Comparison of ENCODE assay signal across 8 cellular contexts in the genomic region with DNA sequence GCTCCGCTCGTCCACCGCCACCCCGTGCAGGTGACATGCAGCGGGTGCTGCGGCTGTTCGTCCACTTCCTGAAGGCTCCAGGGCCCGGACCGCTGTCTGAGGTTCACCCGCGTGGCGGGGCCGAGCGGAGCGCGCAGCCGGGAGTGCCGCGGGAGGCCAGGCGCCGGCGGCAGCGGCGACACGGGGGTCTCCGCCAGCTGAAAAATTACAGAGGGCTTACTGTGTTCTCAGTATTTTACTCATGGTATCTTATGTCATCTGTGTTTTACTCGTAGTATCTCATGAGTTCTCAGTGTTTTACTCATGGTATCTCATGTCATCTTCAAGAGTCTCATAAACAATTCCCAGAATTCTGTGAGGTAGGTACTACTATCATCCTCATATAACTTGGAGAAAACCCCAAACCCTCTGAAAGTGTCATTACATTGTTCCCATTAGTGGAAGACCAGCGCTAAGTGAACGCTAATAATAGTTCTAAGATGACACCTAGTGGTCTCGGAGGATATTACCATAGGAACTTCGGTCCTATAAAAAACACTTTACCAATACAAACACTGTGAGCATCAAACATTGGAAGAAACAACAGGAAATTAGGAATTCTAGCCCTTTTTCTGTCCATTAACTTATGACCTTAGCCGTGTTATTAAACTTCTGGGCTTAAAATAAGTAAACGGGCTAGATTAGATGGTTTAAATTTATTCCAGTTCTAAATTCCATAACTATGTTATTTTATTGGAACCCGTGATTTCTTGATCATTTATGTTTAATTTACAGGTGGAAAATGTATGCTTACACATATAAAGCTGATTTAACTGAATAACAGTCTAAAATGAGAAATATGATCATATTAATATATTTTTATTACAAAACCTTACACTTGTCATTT. TPM values are rescaled to one million over a fixed set of nuclear protein-coding genes. Genes with fewer than 3 reads are reported as not detected.
DNase-seq lines count a peak whose midpoint lies in the region; ATAC-seq lines count a peak whose summit lies in the region.

No MANE protein-coding gene starts in this region.

- peaks cover 10 to 13% (median 10%) of the 10 kb centered on the region in 3 donors for H3K4me1 Mint-ChIP-seq in IgD-negative memory B cell
- peaks cover 2% of the 10 kb centered on the region for H3K4me1 Mint-ChIP-seq in activated naive CD8-positive, alpha-beta T cell treated with anti-CD3 and anti-CD28 coated beads for 36 hours

- peak overlapping the region; percentile 56 to 94 (median 86) for H3K4me3 Mint-ChIP-seq in IgD-negative memory B cell
- H3K4me3 Mint-ChIP-seq in activated naive CD8-positive, alpha-beta T cell treated with anti-CD3 and anti-CD28 coated beads for 36 hours: peak overlapping the region; percentile 77

- no peak overlapping the region for H3K27ac Mint-ChIP-seq in IgD-negative memory B cell
- peak overlapping the region; percentile 42 for H3K27ac Mint-ChIP-seq in activated naive CD8-positive, alpha-beta T cell treated with anti-CD3 and anti-CD28 coated beads for 36 hours

- DNase-seq in ELF-1 (ENCODE audit: low read depth, low spot score) (peak; percentile 13), OCI-M1 (lab: John Stamatoyannopoulos, UW) (peak; percentile 79), head of caudate nucleus (peak in 28 of 42 donors; percentile 4 to 78 (median 36)), posterior vena cava (ENCODE audit: low spot score) (peak; percentile 83)
- DNase-seq in activated naive CD8-positive, alpha-beta T cell treated with anti-CD3 and anti-CD28 coated beads for 36 hours: peak; percentile 28

- intact Hi-C loops in head of caudate nucleus (cut with DNase I) (loop anchor here (10.0 kb wide), 1 partner anchor 320 kb away; no protein-coding TSS in a partner anchor), posterior vena cava (cut with DNase I) (loop anchor here in 1 of 2 donors (5.0 kb wide), 1 partner anchor 1182 kb away; no protein-coding TSS in a partner anchor)

- peak; percentile 84 for ATAC-seq in GM21529 (IDR thresholded peaks at IDR 0.05; ENCODE audit: unreplicated experiment)
- no peak for ATAC-seq in GM21515 (IDR thresholded peaks at IDR 0.05; ENCODE audit: unreplicated experiment)

- H3K9me3 Mint-ChIP-seq in IgD-negative memory B cell: peaks cover 0 to 2% (median 0%) of the 10 kb centered on the region in 3 donors
- no peaks in the 10 kb centered on the region for H3K9me3 Mint-ChIP-seq in activated naive CD8-positive, alpha-beta T cell treated with anti-CD3 and anti-CD28 coated beads for 36 hours

- H3K27me3 Mint-ChIP-seq in IgD-negative memory B cell: peaks cover 5% of the 10 kb centered on the region
- H3K27me3 Mint-ChIP-seq in activated naive CD8-positive, alpha-beta T cell treated with anti-CD3 and anti-CD28 coated beads for 36 hours: peaks cover 5% of the 10 kb centered on the region

- no peaks in the 10 kb centered on the region for H3K36me3 Mint-ChIP-seq in IgD-negative memory B cell
- no peaks in the 10 kb centered on the region for H3K36me3 Mint-ChIP-seq in activated naive CD8-positive, alpha-beta T cell treated with anti-CD3 and anti-CD28 coated beads for 36 hours

RNA-seq across cellular contexts. Expression of a gene that starts 32.4 kb away (rescaled TPM):
- polyA plus RNA-seq in IgD-negative memory B cell: not detected
- total RNA-seq in activated naive CD8-positive, alpha-beta T cell treated with anti-CD3 and anti-CD28 coated beads for 36 hours: under 1 TPM; 0.86 to 0.97 TPM
- under 1 TPM; 0.28 to 0.29 TPM for total RNA-seq in posterior vena cava

Comparison
In these comparisons a context has a peak if more than half of its experiments do, and no peak if none do; other contexts are left out.
1. DNase-seq: peak in every context shown above with its lines; median percentile 83 in posterior vena cava; 79 in OCI-M1; 36 in head of caudate nucleus; 28 in activated naive CD8-positive, alpha-beta T cell treated with anti-CD3 and anti-CD28 coated beads for 36 hours; 13 in ELF-1.